In genomic region chr15:73026496-73027054, GRCh38 we compare ENCODE assay signal across 16 cellular contexts. TPM values are rescaled to one million over a fixed set of nuclear protein-coding genes. Genes with fewer than 3 reads are reported as not detected.
DNase-seq lines count a peak whose midpoint lies in the region; ATAC-seq and TF ChIP-seq lines count a peak whose summit lies in the region.
"Had no signal": no experiment of that assay in that cellular context is flagged by ENCODE, and none has a peak within 500 bp of the region (broad histone marks: within the 10 kb centered on the region; RNA-seq: fewer than 3 reads in every experiment).

No MANE protein-coding gene starts in this region.

- H3K4me3 Mint-ChIP-seq in endodermal cell: no peak overlapping the region
- H3K4me3 Mint-ChIP-seq: CD14-positive monocyte; CD8-positive, alpha-beta T cell; HFFc6 had no signal

- H3K27me3 Mint-ChIP-seq in endodermal cell (ENCODE audit: insufficient read depth): no peaks in the 10 kb centered on the region

- no peaks in the 10 kb centered on the region for H3K4me1 ChIP-seq in endodermal cell (ENCODE audit: control insufficient read depth, insufficient read depth, low read length)

- no peak overlapping the region for H3K27ac ChIP-seq in endodermal cell (ENCODE audit: low read depth, low read length)
- H3K27ac ChIP-seq: 22Rv1, GM23248 had no signal

- DNase-seq in NCI-H446 treated with DMSO at 0.1 percent for 48 hours (lab: John Stamatoyannopoulos, UW): peak; percentile 8
- no peak for DNase-seq in NCI-H446 (lab: John Stamatoyannopoulos, UW)
- peak; percentile 51 for DNase-seq in SK-N-DZ (ENCODE audit: low spot score)
- peak; percentile 28 for DNase-seq in endodermal cell
- DNase-seq in RPMI8226: no peak
- DNase-seq in stimulated activated naive CD8-positive, alpha-beta T cell treated with anti-CD3 and anti-CD28 coated beads, Interleukin-15, Interleukin-2, amounts not matched to agents 100 U/mL and 50 U/mL, for 24 hours: no peak
- DNase-seq in NOMO-1 (lab: John Stamatoyannopoulos, UW; ENCODE audit: unreplicated experiment in 2 of 2): no peak
- DNase-seq: CD8-positive, alpha-beta T cell; COR-L47; DMS53; GM23248; HFFc6 had no signal

- H3K9me3 Mint-ChIP-seq in endodermal cell: no peaks in the 10 kb centered on the region
- H3K9me3 Mint-ChIP-seq: CD14-positive monocyte; CD8-positive, alpha-beta T cell; HFFc6 had no signal

- H3K36me3 ChIP-seq in endodermal cell (ENCODE audit: control insufficient read depth, insufficient read depth, low read length): no peaks in the 10 kb centered on the region
- H3K36me3 ChIP-seq: HAP-1 had no signal

- whole genome bisulfite sequencing in endodermal cell (ENCODE audit: insufficient coverage in 1 of 2, insufficient read length in 1 of 2), 2 experiments: 42 to 63% methylated on average over 2 to 3 of the region's 4 CpGs

- no peak overlapping the region for H3K9ac ChIP-seq in endodermal cell (ENCODE audit: extremely low read depth, low read length, poor library complexity, severe bottlenecking)
- H3K9ac ChIP-seq: GM23248 had no signal

- H3K36me3 Mint-ChIP-seq in endodermal cell (ENCODE audit: low read depth): no peaks in the 10 kb centered on the region
- H3K36me3 Mint-ChIP-seq: CD14-positive monocyte; CD8-positive, alpha-beta T cell had no signal

- H3K4me3 ChIP-seq in endodermal cell (ENCODE audit: low read length): no peak overlapping the region
- H3K4me3 ChIP-seq: GM23248, HAP-1 had no signal

- H3K27me3 ChIP-seq in endodermal cell (ENCODE audit: control insufficient read depth, insufficient read depth, low read length, poor library complexity, severe bottlenecking): no peaks in the 10 kb centered on the region

- H3K4me1 Mint-ChIP-seq in endodermal cell: peaks cover 9% of the 10 kb centered on the region
- H3K4me1 Mint-ChIP-seq: CD14-positive monocyte had no signal

- ATAC-seq in stimulated activated naive CD8-positive, alpha-beta T cell treated with anti-CD3 and anti-CD28 coated beads, Interleukin-15, Interleukin-2, amounts not matched to agents 100 U/mL and 50 U/mL, for 24 hours: no peak
- ATAC-seq in GM21576 (IDR thresholded peaks at IDR 0.05; ENCODE audit: unreplicated experiment): no peak
- ATAC-seq: CD8-positive, alpha-beta T cell had no signal

- H3K9me3 ChIP-seq in endodermal cell (ENCODE audit: control insufficient read depth, low read length): no peaks in the 10 kb centered on the region
- H3K9me3 ChIP-seq: HAP-1 had no signal

- H3K27ac Mint-ChIP-seq in endodermal cell: no peak overlapping the region
- H3K27ac Mint-ChIP-seq: CD14-positive monocyte; CD8-positive, alpha-beta T cell; HFFc6 had no signal

- no peak for TF ChIP-seq CTCF in endodermal cell (conservative IDR thresholded peaks at IDR 0.05)

RNA-seq across cellular contexts. Expression of gene NEO1, which starts 25.7 kb away (rescaled TPM):
- 13.8 and 15.6 TPM in 2 replicates for polyA plus RNA-seq in SK-N-DZ (2014; cell fraction: cytosol; rRNA removed)
- 7.7 and 20.0 TPM in 2 replicates for polyA plus RNA-seq in SK-N-DZ (2014; cell fraction: nucleus; rRNA removed)
- total RNA-seq in endodermal cell: 100 to 1,000 TPM; 132 TPM
- 80.4 TPM for polyA plus RNA-seq in endodermal cell (2013, experiment 1 of 2)
- polyA plus RNA-seq in endodermal cell (2013, experiment 2 of 2): 75.6 TPM

Comparison
In these comparisons a context has a peak if more than half of its experiments do, and no peak if none do; other contexts are left out.
1. DNase-seq: peak in NCI-H446 treated with DMSO at 0.1 percent for 48 hours (single experiment), SK-N-DZ (single experiment) and endodermal cell (single experiment); none in NCI-H446 (0 of 2), RPMI8226 (single experiment), stimulated activated naive CD8-positive, alpha-beta T cell treated with anti-CD3 and anti-CD28 coated beads, Interleukin-15, Interleukin-2, amounts not matched to agents 100 U/mL and 50 U/mL, for 24 hours (single experiment) and NOMO-1 (0 of 2).